16 cellular contexts compared by ENCODE assay signal in the genomic region with DNA sequence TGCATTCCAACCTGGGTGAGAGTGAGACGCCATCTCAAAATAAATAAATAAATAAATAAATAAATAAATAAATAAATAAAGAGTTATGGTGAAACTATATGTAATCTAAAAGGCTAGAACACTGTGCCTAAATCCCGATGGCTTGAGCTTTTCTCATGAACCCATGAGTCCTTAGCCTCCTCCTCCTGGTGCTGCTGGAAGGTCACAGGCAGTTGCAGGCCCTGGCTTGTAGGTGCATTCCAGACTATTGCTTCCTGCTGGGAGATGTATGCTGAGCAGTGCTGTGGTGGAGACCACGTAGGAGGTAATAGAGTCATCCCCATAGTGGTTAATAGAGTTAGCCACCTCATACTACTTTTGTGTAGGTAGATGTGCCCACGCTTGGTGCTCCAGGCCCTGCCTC. TPM values are rescaled to one million over a fixed set of nuclear protein-coding genes. Genes with fewer than 3 reads are reported as not detected.
A peak's percentile ranks its signal among the peaks of the same experiment; 100 is the strongest.
DNase-seq lines count a peak whose midpoint lies in the region; TF ChIP-seq lines count a peak whose summit lies in the region.
"Had no signal": no experiment of that assay in that cellular context is flagged by ENCODE, and none has a peak within 500 bp of the region (broad histone marks: within the 10 kb centered on the region; RNA-seq: fewer than 3 reads in every experiment).

No MANE protein-coding gene starts in this region.

- H3K27ac ChIP-seq in HUES64 (ENCODE audit: low read depth, low read length), result peak overlapping the region; percentile 95; the same call in 1 of the 2 replicates

- no peaks in the 10 kb centered on the region for H3K36me3 Mint-ChIP-seq in nephron (ENCODE audit: low read depth)
- H3K36me3 Mint-ChIP-seq: naive thymus-derived CD8-positive, alpha-beta T cell had no signal

- peaks cover 38% of the 10 kb centered on the region for H3K4me1 ChIP-seq in HUES64 (ENCODE audit: insufficient read depth, low read length)

- H3K9me3 Mint-ChIP-seq in nephron, result no peaks in the 10 kb centered on the region
- H3K9me3 Mint-ChIP-seq: naive thymus-derived CD8-positive, alpha-beta T cell had no signal

- peak overlapping the region; percentile 95 to 99 (median 98) for H3K27ac Mint-ChIP-seq in nephron

- in situ Hi-C loops in GM13976 (cut with MboI; ENCODE audit: low sequenced_read_pairs, unreplicated experiment), result no loop called here

- H3K36me3 ChIP-seq in HUES64 (ENCODE audit: insufficient read depth, low read length), result no peaks in the 10 kb centered on the region

- H3K27me3 Mint-ChIP-seq in nephron (ENCODE audit: low read depth), result no peaks in the 10 kb centered on the region

- no peaks in the 10 kb centered on the region for H3K9me3 ChIP-seq in HUES64 (ENCODE audit: insufficient read depth, low read depth, low read length)

- 61% methylated on average over 3 of the region's 4 CpGs for WGBS in HUES64

- no peak overlapping the region for H3K9ac ChIP-seq in HUES64 (ENCODE audit: low read depth, low read length)

- DNase-seq in AG10803 (ENCODE audit: low read depth) (peak; percentile 30), choroid plexus epithelial cell (ENCODE audit: low read depth) (peak; percentile 84), GM13976 (ENCODE audit: low spot score) (no peak), NCI-H524 (lab: John Stamatoyannopoulos, UW) (no peak), T-helper 9 cell (no peak), superior temporal gyrus (ENCODE audit: extremely low spot score) (no peak)
- DNase-seq: activated CD4-positive, alpha-beta T cell treated with anti-CD3 and anti-CD28 coated beads, Interleukin-2, amount 50 U/mL, for 4 hours; activated gamma-delta T cell treated with Interleukin-2 at 50 U/mL for 16 hours; AML-193; DND-41; GOT3; naive thymus-derived CD8-positive, alpha-beta T cell; NCI-H1436; T1000 had no signal

- H3K4me3 ChIP-seq in AG10803 (ENCODE audit: low read length) (no peak overlapping the region), HUES64 (ENCODE audit: low read length) (0 out of 2 replicates have a peak overlapping the region, but pooled peaks have one; percentile 30), choroid plexus epithelial cell (ENCODE audit: low read depth, low read length) (no peak overlapping the region)

- H3K4me3 Mint-ChIP-seq in nephron, result peak overlapping the region in 1 of 3 experiments; percentile 28
- H3K4me3 Mint-ChIP-seq: naive thymus-derived CD8-positive, alpha-beta T cell had no signal

- TF ChIP-seq CTCF in AG10803 (conservative IDR thresholded peaks at IDR 0.05; ENCODE audit: low read length) (no peak), choroid plexus epithelial cell (conservative IDR thresholded peaks at IDR 0.05; ENCODE audit: low read depth, low read length) (no peak), nephron (IDR thresholded peaks at IDR 0.05; ENCODE audit: unreplicated experiment in 3 of 3) (no peak), GM13976 (IDR thresholded peaks at IDR 0.05; ENCODE audit: borderline replicate concordance, control extremely low read depth, extremely low read depth, insufficient read depth, missing control alignments) (no peak)

- peaks cover 75% of the 10 kb centered on the region for H3K4me1 Mint-ChIP-seq in nephron

- H3K27me3 ChIP-seq in HUES64 (ENCODE audit: insufficient read depth, low read length), result no peaks in the 10 kb centered on the region

RNA-seq across cellular contexts. Expression of a gene that starts 12.5 kb away (rescaled TPM):
- 81.6 TPM for polyA plus RNA-seq in HUES64 (2013, experiment 1 of 2)
- polyA plus RNA-seq in HUES64 (2013, experiment 2 of 2), result 88.8 TPM

RNA-seq across cellular contexts. Expression of a gene that starts 29.2 kb away (rescaled TPM):
- 17.2 TPM for polyA plus RNA-seq in HUES64 (2013, experiment 1 of 2)
- polyA plus RNA-seq in HUES64 (2013, experiment 2 of 2), result 16.3 TPM

RNA-seq across cellular contexts. Expression of a gene that starts 29.4 kb away (rescaled TPM):
- 62.2 TPM for polyA plus RNA-seq in HUES64 (2013, experiment 1 of 2)
- 59.8 TPM for polyA plus RNA-seq in HUES64 (2013, experiment 2 of 2)

RNA-seq across cellular contexts. Expression of a gene that starts 35.0 kb away (rescaled TPM):
- polyA plus RNA-seq in HUES64 (2013, experiment 1 of 2), result 10.0 TPM
- polyA plus RNA-seq in HUES64 (2013, experiment 2 of 2), result 12.1 TPM

Comparison
In these comparisons a context has a peak if more than half of its experiments do, and no peak if none do; other contexts are left out.
1. DNase-seq: peak in AG10803 (single experiment) and choroid plexus epithelial cell (single experiment); none in GM13976 (single experiment), NCI-H524 (0 of 2), T-helper 9 cell (single experiment) and superior temporal gyrus (single experiment).